8 cellular contexts compared by ENCODE assay signal in the genomic region with DNA sequence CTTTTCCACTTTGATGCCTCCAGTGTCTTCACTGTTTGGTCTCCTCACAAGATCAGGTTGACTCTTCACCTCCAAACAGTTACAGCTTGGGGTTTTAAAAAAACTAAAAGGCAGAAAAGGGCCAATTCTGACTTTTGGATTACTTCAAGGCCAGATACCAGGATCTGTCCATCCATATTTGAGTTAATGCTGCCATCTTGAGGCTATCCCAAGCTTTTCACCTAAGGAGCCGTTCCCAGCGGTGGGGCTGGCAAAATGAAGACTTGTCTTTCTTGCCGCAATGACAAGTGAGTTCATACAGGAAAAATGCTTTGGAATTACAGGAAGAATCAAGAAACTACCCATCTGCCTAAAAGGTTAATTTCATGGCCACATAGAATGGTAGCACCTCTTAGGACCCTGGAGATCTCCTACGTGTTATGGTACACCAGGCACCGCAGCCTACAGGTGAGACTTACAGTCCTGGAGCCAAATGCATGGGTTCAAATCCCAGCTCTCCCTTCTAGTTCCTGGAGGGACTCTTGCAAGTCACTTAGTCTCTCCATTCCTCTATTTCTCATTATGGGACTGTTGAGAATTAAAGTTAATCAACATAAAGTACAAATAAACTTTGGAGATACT. TPM values are rescaled to one million over a fixed set of nuclear protein-coding genes. Genes with fewer than 3 reads are reported as not detected.
DNase-seq lines count a peak whose midpoint lies in the region; ATAC-seq and FAIRE-seq lines count a peak whose summit lies in the region.

No MANE protein-coding gene starts in this region.

- peaks cover 3% of the 10 kb centered on the region for H3K4me1 ChIP-seq in adipocyte (ENCODE audit: control insufficient read depth, insufficient read depth, low read length)
- no peaks in the 10 kb centered on the region for H3K4me1 ChIP-seq in small intestine (ENCODE audit: control insufficient read depth in 2 of 2, insufficient read depth in 1 of 2, low read depth in 1 of 2, low read length in 1 of 2)

- H3K36me3 ChIP-seq in adipocyte (ENCODE audit: control insufficient read depth, insufficient read depth, low read length, severe bottlenecking) (no peaks in the 10 kb centered on the region), small intestine (ENCODE audit: control insufficient read depth in 2 of 2, insufficient read depth in 2 of 2, low read length in 2 of 2) (no peaks in the 10 kb centered on the region)

- H3K9me3 ChIP-seq in adipocyte (ENCODE audit: control insufficient read depth, low read length) (no peaks in the 10 kb centered on the region), small intestine (ENCODE audit: control insufficient read depth, low read depth) (no peaks in the 10 kb centered on the region)

- no peak overlapping the region for H3K27ac ChIP-seq in small intestine (ENCODE audit: low read depth in 1 of 2, low read length in 1 of 2)

- DNase-seq in NCI-H146 (lab: John Stamatoyannopoulos, UW) = peak; percentile 20
- DNase-seq in NCI-H146 treated with DMSO at 0.1 percent for 48 hours (lab: John Stamatoyannopoulos, UW; ENCODE audit: unreplicated experiment) = no peak
- peak; percentile 54 for DNase-seq in MV-4-11 (lab: John Stamatoyannopoulos, UW)
- DNase-seq in adipocyte (ENCODE audit: low read depth) = peak; percentile 81
- peak; percentile 37 for DNase-seq in hepatic stellate cell (ENCODE audit: low spot score)
- peak; percentile 48 for DNase-seq in small intestine

- H3K4me3 ChIP-seq in adipocyte (ENCODE audit: low read length) (no peak overlapping the region), small intestine (ENCODE audit: low read depth in 1 of 2, low read length in 2 of 2) (no peak overlapping the region)

- H3K27me3 ChIP-seq in adipocyte (replicated peaks; ENCODE audit: control insufficient read depth, insufficient read depth, low read length) (no peaks in the 10 kb centered on the region), small intestine (ENCODE audit: control insufficient read depth in 2 of 2, insufficient read depth in 2 of 2, low read length in 2 of 2) (no peaks in the 10 kb centered on the region)

- peak; percentile 69 for ATAC-seq in GM19468 (IDR thresholded peaks at IDR 0.05; ENCODE audit: extremely low read depth, unreplicated experiment)
- ATAC-seq in GM21367 (IDR thresholded peaks at IDR 0.05; ENCODE audit: unreplicated experiment) = no peak

- no peak for FAIRE-seq in small intestine (lab: Jason Lieb, UNC)

- WGBS in small intestine, 3 donors = 25 to 35% (median 34%) methylated on average over 5 of the region's 5 CpGs

- H3K9ac ChIP-seq in adipocyte (ENCODE audit: low read length) = peak overlapping the region; percentile 48

RNA-seq across cellular contexts. Expression of gene OR5B21, which starts 6.0 kb away (rescaled TPM):
- not detected for polyA plus RNA-seq in small intestine
